Comparison of ENCODE assay signal across 15 cellular contexts in the genomic region with DNA sequence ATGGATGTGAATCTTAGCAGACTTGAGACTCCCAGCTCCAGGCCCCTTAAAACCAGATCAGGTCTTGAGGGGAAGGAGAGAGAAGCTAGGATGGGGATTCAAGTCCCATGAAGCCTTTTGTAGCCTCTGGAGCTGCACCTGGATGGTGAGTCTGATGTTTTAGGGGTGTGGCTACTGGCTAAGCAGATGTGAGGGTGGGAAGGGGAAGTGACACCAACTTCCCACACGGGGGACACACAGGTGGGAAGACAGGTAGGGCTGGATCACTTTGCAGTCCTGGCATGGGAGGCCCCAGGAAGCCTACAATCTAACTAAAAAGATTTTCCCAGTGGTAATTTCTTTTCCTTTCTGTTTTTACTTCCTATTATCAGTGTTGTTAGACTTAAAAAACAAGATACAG. TPM values are rescaled to one million over a fixed set of nuclear protein-coding genes. Genes with fewer than 3 reads are reported as not detected.
DNase-seq lines count a peak whose midpoint lies in the region; ATAC-seq, FAIRE-seq and TF ChIP-seq lines count a peak whose summit lies in the region.
"Had no signal": no experiment of that assay in that cellular context is flagged by ENCODE, and none has a peak within 500 bp of the region (broad histone marks: within the 10 kb centered on the region; RNA-seq: fewer than 3 reads in every experiment).

No MANE protein-coding gene starts in this region.

- H3K27ac ChIP-seq in HepG2 (ENCODE audit: extremely low read length, insufficient read depth, low read length) (no peak overlapping the region), right lobe of liver (no peak overlapping the region), caudate nucleus (ENCODE audit: low read depth, low read length) (peak overlapping the region; percentile 59), psoas muscle (peak overlapping the region; percentile 33)

- H4K20me1 ChIP-seq in HepG2 (ENCODE audit: insufficient read depth, low read length) = no peaks in the 10 kb centered on the region

- WGBS in HepG2 (ENCODE audit: low lambda C conversion rate) = 56% methylated on average over 1 of the region's 1 CpG
- WGBS in right lobe of liver (ENCODE audit: insufficient coverage, low coverage, low lambda C conversion rate, missing lambda C conversion rate) = 40% methylated on average over 1 of the region's 1 CpG
- WGBS in psoas muscle, 3 donors = 37 to 43% (median 41%) methylated on average over 1 of the region's 1 CpG

- no peaks in the 10 kb centered on the region for H3K79me2 ChIP-seq in HepG2 (ENCODE audit: insufficient read depth, low read length)

- H3K9ac ChIP-seq in HepG2 (ENCODE audit: insufficient read depth, low read depth, low read length) = no peak overlapping the region

- peaks cover 26 to 53% of the 10 kb centered on the region in 2 experiments for H3K36me3 ChIP-seq in HepG2 (replicated peaks in 1 of 2; ENCODE audit: control insufficient read depth in 1 of 2, insufficient read depth in 2 of 2, low read length in 2 of 2)
- peaks cover 11 to 57% (median 16%) of the 10 kb centered on the region in 4 donors for H3K36me3 ChIP-seq in right lobe of liver
- H3K36me3 ChIP-seq in psoas muscle (ENCODE audit: insufficient read depth in 1 of 2, low read depth in 1 of 2) = peaks cover 6 to 67% of the 10 kb centered on the region in 2 donors

- H3K27me3 ChIP-seq in HepG2 (ENCODE audit: control insufficient read depth in 1 of 2, insufficient read depth in 2 of 2, low read length in 2 of 2) = no peaks in the 10 kb centered on the region
- H3K27me3 ChIP-seq in right lobe of liver = no peaks in the 10 kb centered on the region
- H3K27me3 ChIP-seq in psoas muscle (ENCODE audit: insufficient read depth in 3 of 3, low read length in 2 of 3) = no peaks in the 10 kb centered on the region

- no peak overlapping the region for H2AFZ ChIP-seq in HepG2 (ENCODE audit: low read length)

- DNase-seq in HepG2 (ENCODE audit: low spot score) = no peak
- DNase-seq in right lobe of liver = no peak
- DNase-seq in caudate nucleus (lab: John Stamatoyannopoulos, UW) = no peak
- no peak for DNase-seq in psoas muscle
- no peak for DNase-seq in 8988T
- DNase-seq in T-helper 9 cell = no peak
- no peak for DNase-seq in HPDE6-E6E7 (ENCODE audit: extremely low spot score)
- DNase-seq: activated CD4-positive, alpha-beta T cell treated with anti-CD3 and anti-CD28 coated beads for 1 hour; activated CD8-positive, alpha-beta memory T cell treated with anti-CD3 and anti-CD28 coated beads, Interleukin-2, amount 50 U/mL, for 48 hours; GF-D8; NCI-H1105 treated with DMSO at 0.1 percent for 48 hours; NCI-H226; NK-92 treated with Interleukin-12 subunit alpha and Interleukin-12 subunit beta, amount 100 ng/mL, for 24 hours; SHP77 treated with DMSO at 0.1 percent for 48 hours had no signal

- BruUV-seq in HepG2 (replicated peaks; lab: Mats Ljungman, UMichigan) = TSS peak; percentile 52

- H3K4me1 ChIP-seq in HepG2 (ENCODE audit: insufficient read depth, low read length) (no peaks in the 10 kb centered on the region), right lobe of liver (no peaks in the 10 kb centered on the region), psoas muscle (peaks cover 31% of the 10 kb centered on the region)

- FAIRE-seq in HepG2 (lab: Jason Lieb, UNC) = no peak

- no peak for TF ChIP-seq RAD21 in HepG2 (CRISPR knock-in tag; IDR thresholded peaks at IDR 0.05)

- POLR2A ChIA-PET in HepG2 (lab: Yijun Ruan, JAX) = interaction anchor here (1.3 kb wide), 1 partner anchor 14 kb away, joined by 4 read pairs; no protein-coding TSS in a partner anchor

- CTCF ChIA-PET in HepG2 (lab: Yijun Ruan, JAX; ENCODE audit: low intra/inter-chr PET ratio, low total read pairs) = no interaction called here

- TF ChIP-seq CTCF in HepG2 (CRISPR knock-in tag; IDR thresholded peaks at IDR 0.05) (no peak), right lobe of liver (IDR thresholded peaks at IDR 0.05) (no peak), psoas muscle (IDR thresholded peaks at IDR 0.05) (no peak)

- H3K4me3 ChIP-seq in HepG2 (replicated peaks in 1 of 3; ENCODE audit: insufficient read depth in 1 of 3, low read depth in 2 of 3, low read length in 3 of 3) (no peak overlapping the region), right lobe of liver (no peak overlapping the region), psoas muscle (no peak overlapping the region)

- no peak for ATAC-seq in HepG2
- no peak for ATAC-seq in right lobe of liver
- ATAC-seq in psoas muscle = no peak
- no peak for ATAC-seq in GM21737 (IDR thresholded peaks at IDR 0.05; ENCODE audit: unreplicated experiment)

- intact Hi-C loops in HepG2 (cut with micrococcal nuclease; ENCODE audit: unreplicated experiment) = no loop called here
- intact Hi-C loops in right lobe of liver (cut with DNase I) = no loop called here
- intact Hi-C loops in psoas muscle (cut with DNase I) = loop anchor here in 1 of 2 donors (5.0 kb wide), 1 partner anchor 40 kb away; the partner anchor contains the start of gene UBAP2

- in situ Hi-C loops in HepG2 (cut with HindIII; ENCODE audit: extremely low pct_ligation_motif_present, low pct_unique_long_range_greater_than_20kb) = no loop called here

- H3K4me2 ChIP-seq in HepG2 (ENCODE audit: low read depth, low read length) = no peak overlapping the region

- TF ChIP-seq POLR2A in HepG2 (IDR thresholded peaks at IDR 0.05; ENCODE audit: insufficient read depth in 1 of 2, low read depth in 2 of 2, low read length in 2 of 2) = no peak
- TF ChIP-seq POLR2A in right lobe of liver (IDR thresholded peaks at IDR 0.05) = no peak

- TF ChIP-seq EP300 in HepG2 (IDR thresholded peaks at IDR 0.05; ENCODE audit: low read depth in 2 of 2, low read length in 2 of 2) (no peak), HepG2 (CRISPR knock-in tag; IDR thresholded peaks at IDR 0.05; ENCODE audit: borderline replicate concordance) (no peak)

- no peaks in the 10 kb centered on the region for H3K9me3 ChIP-seq in HepG2 (ENCODE audit: low read length)
- H3K9me3 ChIP-seq in right lobe of liver = no peaks in the 10 kb centered on the region
- no peaks in the 10 kb centered on the region for H3K9me3 ChIP-seq in psoas muscle

RNA-seq across cellular contexts. Expression of gene UBAP2, which starts 38.7 kb away (rescaled TPM):
- total RNA-seq in HepG2 (2016; rRNA removed; fragmentation: Illumina TruSeq; extraction: Trizol) (17.5 and 19.0 TPM in 2 replicates), right lobe of liver (10 to 100 TPM in 5 of 6 experiments, 1 to 10 TPM in 1; 9.5 to 15.9 (median 11.4) TPM), psoas muscle (10 to 100 TPM; 31.5 to 46.3 (median 44.2) TPM)
- total RNA-seq in HepG2 (2016; cell fraction: cytosol; rRNA removed; fragmentation: Illumina TruSeq; extraction: Trizol; ENCODE audit: low read depth) = 103 and 114 TPM in 2 replicates
- total RNA-seq in HepG2 (2016; cell fraction: insoluble cytoplasmic fraction; rRNA removed; fragmentation: Illumina TruSeq; extraction: Trizol) = 17.6 and 20.6 TPM in 2 replicates
- 35.5 and 36.6 TPM in 2 replicates for total RNA-seq in HepG2 (2016; cell fraction: membrane; rRNA removed; fragmentation: Illumina TruSeq; extraction: Trizol)
- total RNA-seq in HepG2 (2016; cell fraction: nucleus; rRNA removed; fragmentation: Illumina TruSeq; extraction: Trizol) = 24.8 and 27.8 TPM in 2 replicates
- polyA plus RNA-seq in HepG2 (2011; rRNA removed) (22.0 and 26.0 TPM in 2 replicates), psoas muscle (10 to 100 TPM; 14.4 to 18.7 (median 18.1) TPM)
- polyA plus RNA-seq in HepG2 (2011; cell fraction: cytosol; rRNA removed) = 11.3 and 13.3 TPM in 2 replicates
- polyA plus RNA-seq in HepG2 (2011; cell fraction: nucleus; rRNA removed) = 50.5 and 59.2 TPM in 2 replicates
- polyA plus RNA-seq in HepG2 (2012) = 21.5 and 21.8 TPM in 2 replicates
- polyA plus RNA-seq in HepG2 (2016; cell fraction: cytosol; fragmentation: Illumina TruSeq; extraction: Trizol; ENCODE audit: low read depth) = 5.2 and 6.0 TPM in 2 replicates
- polyA plus RNA-seq in HepG2 (2016; cell fraction: insoluble cytoplasmic fraction; fragmentation: Illumina TruSeq; extraction: Trizol; ENCODE audit: low read depth) = 28.5 and 33.4 TPM in 2 replicates
- 12.7 and 15.4 TPM in 2 replicates for polyA plus RNA-seq in HepG2 (2016; cell fraction: membrane; fragmentation: Illumina TruSeq; extraction: Trizol; ENCODE audit: low read depth)
- 48.2 and 52.4 TPM in 2 replicates for polyA plus RNA-seq in HepG2 (2016; cell fraction: nucleus; fragmentation: Illumina TruSeq; extraction: Trizol; ENCODE audit: insufficient read depth, low read depth)
- 27.0 and 46.4 TPM in 2 replicates for polyA minus RNA-seq in HepG2 (2011; rRNA and poly(A)+ RNA removed; ENCODE audit: low replicate concordance)
- polyA minus RNA-seq in HepG2 (2011; cell fraction: cytosol; rRNA and poly(A)+ RNA removed) = 14.0 and 16.6 TPM in 2 replicates
- polyA minus RNA-seq in HepG2 (2011; cell fraction: nucleus; rRNA and poly(A)+ RNA removed) = 32.4 and 34.8 TPM in 2 replicates

RNA-seq across cellular contexts. Expression of gene DCAF12, which starts 39.1 kb away (rescaled TPM):
- total RNA-seq in HepG2 (2016; rRNA removed; fragmentation: Illumina TruSeq; extraction: Trizol) (26.8 and 36.6 TPM in 2 replicates), right lobe of liver (10 to 100 TPM; 14.9 to 21.0 (median 17.5) TPM), psoas muscle (10 to 100 TPM; 18.0 to 27.1 (median 23.3) TPM)
- 5.5 and 5.9 TPM in 2 replicates for total RNA-seq in HepG2 (2016; cell fraction: cytosol; rRNA removed; fragmentation: Illumina TruSeq; extraction: Trizol; ENCODE audit: low read depth)
- total RNA-seq in HepG2 (2016; cell fraction: insoluble cytoplasmic fraction; rRNA removed; fragmentation: Illumina TruSeq; extraction: Trizol) = 26.7 and 35.4 TPM in 2 replicates
- total RNA-seq in HepG2 (2016; cell fraction: membrane; rRNA removed; fragmentation: Illumina TruSeq; extraction: Trizol) = 22.9 and 23.0 TPM in 2 replicates
- total RNA-seq in HepG2 (2016; cell fraction: nucleus; rRNA removed; fragmentation: Illumina TruSeq; extraction: Trizol) = 17.6 and 18.2 TPM in 2 replicates
- polyA plus RNA-seq in HepG2 (2011; rRNA removed) (37.4 and 38.8 TPM in 2 replicates), psoas muscle (10 to 100 TPM; 15.8 to 38.0 (median 18.1) TPM)
- polyA plus RNA-seq in HepG2 (2011; cell fraction: cytosol; rRNA removed) = 24.7 and 32.7 TPM in 2 replicates
- polyA plus RNA-seq in HepG2 (2011; cell fraction: nucleus; rRNA removed) = 15.0 and 20.8 TPM in 2 replicates
- polyA plus RNA-seq in HepG2 (2012) = 24.8 and 25.9 TPM in 2 replicates
- 2.7 and 3.0 TPM in 2 replicates for polyA plus RNA-seq in HepG2 (2016; cell fraction: cytosol; fragmentation: Illumina TruSeq; extraction: Trizol; ENCODE audit: low read depth)
- 47.0 and 48.8 TPM in 2 replicates for polyA plus RNA-seq in HepG2 (2016; cell fraction: insoluble cytoplasmic fraction; fragmentation: Illumina TruSeq; extraction: Trizol; ENCODE audit: low read depth)
- 14.1 and 14.3 TPM in 2 replicates for polyA plus RNA-seq in HepG2 (2016; cell fraction: membrane; fragmentation: Illumina TruSeq; extraction: Trizol; ENCODE audit: low read depth)
- 24.1 and 24.6 TPM in 2 replicates for polyA plus RNA-seq in HepG2 (2016; cell fraction: nucleus; fragmentation: Illumina TruSeq; extraction: Trizol; ENCODE audit: insufficient read depth, low read depth)
- polyA minus RNA-seq in HepG2 (2011; rRNA and poly(A)+ RNA removed; ENCODE audit: low replicate concordance) = 59.5 and 125 TPM in 2 replicates
- polyA minus RNA-seq in HepG2 (2011; cell fraction: cytosol; rRNA and poly(A)+ RNA removed) = 19.9 and 21.3 TPM in 2 replicates
- polyA minus RNA-seq in HepG2 (2011; cell fraction: nucleus; rRNA and poly(A)+ RNA removed) = 24.5 and 30.1 TPM in 2 replicates

Comparison
In these comparisons a context has a peak if more than half of its experiments do, and no peak if none do; other contexts are left out.
1. H3K27ac ChIP-seq: peak in caudate nucleus (single experiment) and psoas muscle (single experiment); none in HepG2 (single experiment) and right lobe of liver (0 of 3).